Comparison of ENCODE assay signal across 14 cellular contexts in genomic region chr17:82380860-82381702, GRCh38. TPM values are rescaled to one million over a fixed set of nuclear protein-coding genes. Genes with fewer than 3 reads are reported as not detected.
DNase-seq lines count a peak whose midpoint lies in the region; TF ChIP-seq lines count a peak whose summit lies in the region.
"Had no signal": no experiment of that assay in that cellular context is flagged by ENCODE, and none has a peak within 500 bp of the region (broad histone marks: within the 10 kb centered on the region; RNA-seq: fewer than 3 reads in every experiment).

No MANE protein-coding gene starts in this region.

- no peaks in the 10 kb centered on the region for H3K9me3 ChIP-seq in SJSA1 (replicated peaks)
- H3K9me3 ChIP-seq in subcutaneous abdominal adipose tissue (ENCODE audit: control insufficient read depth in 5 of 5, low read length in 5 of 5), result no peaks in the 10 kb centered on the region
- H3K9me3 ChIP-seq: thyroid gland had no signal

- peak; percentile 31 for DNase-seq in NCI-H748 (lab: John Stamatoyannopoulos, UW; ENCODE audit: unreplicated experiment)
- DNase-seq in NCI-H748 treated with DMSO at 0.1 percent for 48 hours (lab: John Stamatoyannopoulos, UW), result no peak
- DNase-seq in SJSA1 (ENCODE audit: low read depth in 1 of 2, low spot score in 2 of 2), result peak in 1 of 2 experiments; percentile 30
- DNase-seq in fibroblast of the aortic adventitia (ENCODE audit: low read depth), result peak; percentile 64
- no peak for DNase-seq in ureter (ENCODE audit: low spot score)
- no peak for DNase-seq in NCI-H1105 treated with DMSO at 0.1 percent for 48 hours (lab: John Stamatoyannopoulos, UW)
- no peak for DNase-seq in NCI-H446 (lab: John Stamatoyannopoulos, UW)
- DNase-seq: ACHN; activated CD8-positive, alpha-beta memory T cell treated with anti-CD3 and anti-CD28 coated beads for 24 hours; erythroblast; NCI-H187 treated with DMSO at 0.1 percent for 48 hours; thyroid gland had no signal

- peaks cover 23% of the 10 kb centered on the region for H3K4me1 ChIP-seq in SJSA1 (replicated peaks)
- peaks cover 3 to 35% (median 33%) of the 10 kb centered on the region in 5 donors for H3K4me1 ChIP-seq in subcutaneous abdominal adipose tissue (ENCODE audit: control insufficient read depth in 5 of 5, insufficient read depth in 5 of 5, low read length in 5 of 5)

- no peak overlapping the region for H3K27ac ChIP-seq in SJSA1
- H3K27ac ChIP-seq in subcutaneous abdominal adipose tissue (ENCODE audit: low read depth, low read length), result no peak overlapping the region
- H3K27ac ChIP-seq: thyroid gland had no signal

- no peak overlapping the region for H3K9ac ChIP-seq in subcutaneous abdominal adipose tissue (ENCODE audit: low read length in 5 of 5)

- H3K36me3 ChIP-seq in SJSA1 (no peaks in the 10 kb centered on the region), subcutaneous abdominal adipose tissue (ENCODE audit: control insufficient read depth in 5 of 5, insufficient read depth in 5 of 5, low read length in 5 of 5) (no peaks in the 10 kb centered on the region)
- H3K36me3 ChIP-seq: thyroid gland had no signal

- peaks cover 23% of the 10 kb centered on the region for H3K27me3 ChIP-seq in SJSA1 (replicated peaks)
- H3K27me3 ChIP-seq in subcutaneous abdominal adipose tissue (ENCODE audit: control insufficient read depth in 5 of 5, insufficient read depth in 4 of 5, low read length in 5 of 5), result peaks cover 13 to 45% (median 29%) of the 10 kb centered on the region in 5 donors
- H3K27me3 ChIP-seq: thyroid gland had no signal

- no peak for TF ChIP-seq CTCF in fibroblast of the aortic adventitia (IDR thresholded peaks at IDR 0.05; ENCODE audit: insufficient read depth, low read length)

- H3K4me3 ChIP-seq in SJSA1 (0 out of 2 replicates have a peak overlapping the region, but pooled peaks have one; percentile 8), fibroblast of the aortic adventitia (ENCODE audit: low read depth, low read length) (peak overlapping the region; percentile 22), subcutaneous abdominal adipose tissue (ENCODE audit: low read depth in 1 of 5, low read length in 5 of 5) (peak overlapping the region in 4 of 5 donors; percentile 10 to 35 (median 18))
- H3K4me3 ChIP-seq: thyroid gland had no signal

RNA-seq across cellular contexts. Expression of gene UTS2R, which starts 9.5 kb away (rescaled TPM):
- 0.18 TPM in 1 of 2 replicates, not detected in the other for total RNA-seq in SJSA1 (2014; rRNA removed; shearing (Covaris generic))
- total RNA-seq in fibroblast of the aortic adventitia (ENCODE audit: low replicate concordance) (not detected in 2 replicates), ureter (not detected)
- total RNA-seq: cerebellum had no signal

RNA-seq across cellular contexts. Expression of gene TEX19, which starts 22.0 kb away (rescaled TPM):
- total RNA-seq in SJSA1 (2014; rRNA removed; shearing (Covaris generic)), result 0.19 and 0.34 TPM in 2 replicates
- total RNA-seq in fibroblast of the aortic adventitia (ENCODE audit: low replicate concordance), result not detected in 2 replicates
- not detected for total RNA-seq in ureter
- total RNA-seq: cerebellum had no signal

RNA-seq across cellular contexts. Expression of gene HEXD, which starts 37.1 kb away (rescaled TPM):
- 16.3 and 21.7 TPM in 2 replicates for total RNA-seq in SJSA1 (2014; rRNA removed; shearing (Covaris generic))
- total RNA-seq in fibroblast of the aortic adventitia (ENCODE audit: low replicate concordance), result 9.4 and 30.0 TPM in 2 replicates
- total RNA-seq in ureter, result 44.5 TPM

RNA-seq across cellular contexts. Expression of gene OGFOD3, which starts 37.3 kb away (rescaled TPM):
- 87.6 and 105 TPM in 2 replicates for total RNA-seq in SJSA1 (2014; rRNA removed; shearing (Covaris generic))
- total RNA-seq in fibroblast of the aortic adventitia (ENCODE audit: low replicate concordance), result 18.7 and 80.2 TPM in 2 replicates
- total RNA-seq in ureter, result 31.9 TPM

RNA-seq across cellular contexts. Expression of gene SECTM1, which starts 47.5 kb away (rescaled TPM):
- 5.3 and 6.3 TPM in 2 replicates for total RNA-seq in SJSA1 (2014; rRNA removed; shearing (Covaris generic))
- 9.8 and 34.2 TPM in 2 replicates for total RNA-seq in fibroblast of the aortic adventitia (ENCODE audit: low replicate concordance)
- total RNA-seq in ureter, result 12.6 TPM

Comparison
In these comparisons a context has a peak if more than half of its experiments do, and no peak if none do; other contexts are left out.
1. DNase-seq: peak in NCI-H748 (single experiment) and fibroblast of the aortic adventitia (single experiment); none in NCI-H748 treated with DMSO at 0.1 percent for 48 hours (single experiment), ureter (single experiment), NCI-H1105 treated with DMSO at 0.1 percent for 48 hours (single experiment) and NCI-H446 (0 of 2).
2. Peak in every context shown above with its lines, with median percentiles within 50 percentile points of each other: H3K4me3 ChIP-seq.